11 cellular contexts compared by ENCODE assay signal in genomic region chr10:24720096-24720495, GRCh38. TPM values are rescaled to one million over a fixed set of nuclear protein-coding genes. Genes with fewer than 3 reads are reported as not detected.
DNase-seq lines count a peak whose midpoint lies in the region; ATAC-seq and TF ChIP-seq lines count a peak whose summit lies in the region.
"Had no signal": no experiment of that assay in that cellular context is flagged by ENCODE, and none has a peak within 500 bp of the region (broad histone marks: within the 10 kb centered on the region; RNA-seq: fewer than 3 reads in every experiment).

No MANE protein-coding gene starts in this region.

- H3K4me3 ChIP-seq in GM08714 (ENCODE audit: low read length) (peak overlapping the region; percentile 80; the same call in 1 of the 2 replicates), sigmoid colon (peak overlapping the region in 3 of 4 donors; percentile 87 to 92 (median 92))

- no peak for DNase-seq in WTC11 (ENCODE audit: low spot score)
- no peak for DNase-seq in foreskin keratinocyte
- DNase-seq in sigmoid colon = no peak
- DNase-seq in NOMO-1 treated with DMSO at 0.1 percent for 48 hours (lab: John Stamatoyannopoulos, UW; ENCODE audit: unreplicated experiment) = no peak
- no peak for DNase-seq in stimulated activated CD4-positive, alpha-beta T cell treated with anti-CD3 and anti-CD28 coated beads, Interleukin-2, amount 100 ng/mL, for 24 hours
- no peak for DNase-seq in HuH-7.5 (ENCODE audit: low spot score)
- DNase-seq in central memory CD4-positive, alpha-beta T cell = no peak
- DNase-seq: activated CD4-positive, alpha-beta T cell treated with anti-CD3 and anti-CD28 coated beads, Interleukin-2, amount 50 U/mL, for 1 hour; GDM1; NCI-H446 had no signal

- CTCF ChIA-PET in WTC11 (lab: Charles Lee) = no interaction called here

- peaks cover 29% of the 10 kb centered on the region for H3K27me3 Mint-ChIP-seq in WTC11 (ENCODE audit: low read depth)

- H3K9me3 Mint-ChIP-seq in WTC11 = no peaks in the 10 kb centered on the region

- no peaks in the 10 kb centered on the region for H3K9me3 ChIP-seq in sigmoid colon

- POLR2A ChIA-PET in WTC11 (lab: Charles Lee) = no interaction called here

- ATAC-seq in WTC11 (no peak), foreskin keratinocyte (no peak)

- TF ChIP-seq POLR2A in sigmoid colon (IDR thresholded peaks at IDR 0.05) = no peak

- H3K4me1 ChIP-seq in foreskin keratinocyte (peaks cover 44% of the 10 kb centered on the region), sigmoid colon (peaks cover 0 to 68% (median 49%) of the 10 kb centered on the region in 4 donors)

- peaks cover 30% of the 10 kb centered on the region for H3K4me1 Mint-ChIP-seq in WTC11

- no peaks in the 10 kb centered on the region for H3K27me3 ChIP-seq in foreskin keratinocyte
- no peaks in the 10 kb centered on the region for H3K27me3 ChIP-seq in sigmoid colon

- H3K4me3 Mint-ChIP-seq in WTC11 = peak overlapping the region; percentile 86

- 12 to 53% methylated on average over 2 of the region's 2 CpGs for WGBS in sigmoid colon, 2 donors

- TF ChIP-seq CTCF in WTC11 (IDR thresholded peaks at IDR 0.05) = no peak
- no peak for TF ChIP-seq CTCF in foreskin keratinocyte (conservative IDR thresholded peaks at IDR 0.05)
- TF ChIP-seq CTCF in sigmoid colon (IDR thresholded peaks at IDR 0.05) = no peak

- H3K36me3 ChIP-seq in sigmoid colon = no peaks in the 10 kb centered on the region

- H3K36me3 Mint-ChIP-seq in WTC11 = no peaks in the 10 kb centered on the region

- no peak for TF ChIP-seq EP300 in sigmoid colon (IDR thresholded peaks at IDR 0.05)

- H3K27ac Mint-ChIP-seq in WTC11 = no peak overlapping the region

- intact Hi-C loops in sigmoid colon (cut with DNase I) = loop anchor here (5.0 kb wide), 3 partner anchors 78 to 232 kb away; partner anchors contain the start of gene PRTFDC1

- H3K27ac ChIP-seq in foreskin keratinocyte (peak overlapping the region; percentile 25), sigmoid colon (peak overlapping the region in 2 of 4 donors; percentile 99)

TF ChIP-seq in WTC11, 78 proteins besides CTCF, POLR2A, EP300 and RAD21:
- TF ChIP-seq ZNF219 (CRISPR knock-in tag; IDR thresholded peaks at IDR 0.05; ENCODE audit: borderline replicate concordance) (no peak), TEAD1 (CRISPR knock-in tag; IDR thresholded peaks at IDR 0.05) (no peak), SP1 (CRISPR knock-in tag; conservative IDR thresholded peaks at IDR 0.05) (peak; percentile 25; the same call in 1 of the 2 replicates)

RNA-seq across cellular contexts. Expression of gene ARHGAP21, which starts 3.6 kb away (rescaled TPM):
- total RNA-seq in WTC11 (2021) (30.2 to 37.7 TPM (median 33.8 TPM) in 3 replicates), foreskin keratinocyte (103 and 113 TPM in 2 replicates), sigmoid colon (10 to 100 TPM; 53.2 to 87.8 (median 61.9) TPM)
- polyA plus RNA-seq in foreskin keratinocyte (21.2 and 23.9 TPM in 2 replicates), sigmoid colon (10 to 100 TPM; 25.2 to 26.4 (median 26.2) TPM)
